In genomic region chr21:35028451-35028757, GRCh38 we compare ENCODE assay signal across 17 cellular contexts. TPM values are rescaled to one million over a fixed set of nuclear protein-coding genes. Genes with fewer than 3 reads are reported as not detected.
DNase-seq lines count a peak whose midpoint lies in the region; ATAC-seq and TF ChIP-seq lines count a peak whose summit lies in the region.
"Had no signal": no experiment of that assay in that cellular context is flagged by ENCODE, and none has a peak within 500 bp of the region (broad histone marks: within the 10 kb centered on the region; RNA-seq: fewer than 3 reads in every experiment).

No MANE protein-coding gene starts in this region.

- no peaks in the 10 kb centered on the region for H3K79me2 ChIP-seq in GM23338 (replicated peaks; ENCODE audit: insufficient read depth)

- POLR2A ChIA-PET in activated CD8-positive, alpha-beta T cell treated with anti-CD3 and anti-CD28 coated beads for 36 hours (lab: Charles Lee), result interaction anchor here (0.9 to 6.1 kb wide), 7 partner anchors 8 to 139 kb away, joined by 3 to 100 read pairs (median 5); partner anchors contain the start of gene RUNX1
- POLR2A ChIA-PET in naive thymus-derived CD8-positive, alpha-beta T cell (lab: Charles Lee), result interaction anchor here (0.5 to 7.6 kb wide), 6 partner anchors 16 to 140 kb away, joined by 3 to 139 read pairs (median 9); partner anchors contain the start of gene RUNX1

- H3K9me2 ChIP-seq in GM23338 (ENCODE audit: insufficient read depth), result 0 out of 2 replicates have a peak, but pooled peaks cover 3% of the 10 kb centered on the region

- H3K27ac Mint-ChIP-seq in T-helper 1 cell treated with Interleukin-12 subunit alpha and Interleukin-12 subunit beta and Interleukin-4 antibody, amounts not matched to agents 30 μg/mL and 1 μg/mL, for 36 hours, result peak overlapping the region; percentile 100
- H3K27ac Mint-ChIP-seq in GM23338, result no peak overlapping the region
- peak overlapping the region; percentile 97 for H3K27ac Mint-ChIP-seq in activated CD8-positive, alpha-beta T cell treated with anti-CD3 and anti-CD28 coated beads for 36 hours
- H3K27ac Mint-ChIP-seq in naive thymus-derived CD8-positive, alpha-beta T cell, result peak overlapping the region; percentile 97 to 100 (median 99)

- H3K36me3 ChIP-seq in GM23338 (ENCODE audit: insufficient read depth), result no peaks in the 10 kb centered on the region
- H3K36me3 ChIP-seq: pancreas had no signal

- no peak overlapping the region for H3K4me3 ChIP-seq in GM23338
- H3K4me3 ChIP-seq: body of pancreas, mucosa of descending colon, pancreas had no signal

- no peak overlapping the region for H3K27ac ChIP-seq in GM23338 (ENCODE audit: low read depth)
- H3K27ac ChIP-seq: 22Rv1, body of pancreas, pancreas had no signal

- peak overlapping the region; percentile 65 for H3K4me3 Mint-ChIP-seq in T-helper 1 cell treated with Interleukin-12 subunit alpha and Interleukin-12 subunit beta and Interleukin-4 antibody, amounts not matched to agents 30 μg/mL and 1 μg/mL, for 36 hours
- no peak overlapping the region for H3K4me3 Mint-ChIP-seq in GM23338
- no peak overlapping the region for H3K4me3 Mint-ChIP-seq in activated CD8-positive, alpha-beta T cell treated with anti-CD3 and anti-CD28 coated beads for 36 hours
- H3K4me3 Mint-ChIP-seq in naive thymus-derived CD8-positive, alpha-beta T cell, result peak overlapping the region in 9 of 10 donors; percentile 30 to 95 (median 91)

- no peak for ATAC-seq in GM23338
- no peak for ATAC-seq in activated CD8-positive, alpha-beta T cell treated with anti-CD3 and anti-CD28 coated beads for 36 hours
- ATAC-seq in naive thymus-derived CD8-positive, alpha-beta T cell, result no peak
- no peak for ATAC-seq in HG02885 (IDR thresholded peaks at IDR 0.05; ENCODE audit: poor library complexity, unreplicated experiment)
- ATAC-seq: body of pancreas; esophagus mucosa; mucosa of descending colon; pancreas; stimulated activated naive CD8-positive, alpha-beta T cell treated with anti-CD3 and anti-CD28 coated beads, Interleukin-15, Interleukin-2, amounts not matched to agents 100 U/mL and 50 U/mL, for 24 hours had no signal

- H3K27me3 ChIP-seq in GM23338 (ENCODE audit: insufficient read depth), result peaks cover 12% of the 10 kb centered on the region
- H3K27me3 ChIP-seq: body of pancreas had no signal

- DNase-seq in T-helper 1 cell (no peak), GM23338 (ENCODE audit: low spot score) (no peak), GDM1 (lab: John Stamatoyannopoulos, UW) (no peak), NCI-H2196 treated with DMSO at 0.1 percent for 48 hours (lab: John Stamatoyannopoulos, UW; ENCODE audit: unreplicated experiment) (no peak)
- DNase-seq in activated CD8-positive, alpha-beta T cell treated with anti-CD3 and anti-CD28 coated beads for 36 hours, result no peak
- DNase-seq in naive thymus-derived CD8-positive, alpha-beta T cell, result no peak
- DNase-seq: body of pancreas; mucosa of descending colon; NCI-H1694; NCI-H510A; pancreas; stimulated activated naive CD8-positive, alpha-beta T cell treated with anti-CD3 and anti-CD28 coated beads, Interleukin-15, Interleukin-2, amounts not matched to agents 100 U/mL and 50 U/mL, for 24 hours had no signal

- H3K4me2 ChIP-seq in GM23338, result 0 out of 2 replicates have a peak overlapping the region, but pooled peaks have one; percentile 15

- no peaks in the 10 kb centered on the region for H3K27me3 Mint-ChIP-seq in T-helper 1 cell treated with Interleukin-12 subunit alpha and Interleukin-12 subunit beta and Interleukin-4 antibody, amounts not matched to agents 30 μg/mL and 1 μg/mL, for 36 hours (ENCODE audit: low read depth)
- peaks cover 19% of the 10 kb centered on the region for H3K27me3 Mint-ChIP-seq in GM23338 (ENCODE audit: insufficient read depth, low read depth, poor library complexity)
- H3K27me3 Mint-ChIP-seq in activated CD8-positive, alpha-beta T cell treated with anti-CD3 and anti-CD28 coated beads for 36 hours, result no peaks in the 10 kb centered on the region
- no peaks in the 10 kb centered on the region for H3K27me3 Mint-ChIP-seq in naive thymus-derived CD8-positive, alpha-beta T cell

- peaks cover 75% of the 10 kb centered on the region for H3K4me1 Mint-ChIP-seq in T-helper 1 cell treated with Interleukin-12 subunit alpha and Interleukin-12 subunit beta and Interleukin-4 antibody, amounts not matched to agents 30 μg/mL and 1 μg/mL, for 36 hours (ENCODE audit: low read depth)
- H3K4me1 Mint-ChIP-seq in GM23338, result peaks cover 29% of the 10 kb centered on the region
- H3K4me1 Mint-ChIP-seq in activated CD8-positive, alpha-beta T cell treated with anti-CD3 and anti-CD28 coated beads for 36 hours (ENCODE audit: low read depth), result peaks cover 84% of the 10 kb centered on the region
- peaks cover 52 to 96% (median 94%) of the 10 kb centered on the region in 4 donors for H3K4me1 Mint-ChIP-seq in naive thymus-derived CD8-positive, alpha-beta T cell

- intact Hi-C loops in activated CD8-positive, alpha-beta T cell treated with anti-CD3 and anti-CD28 coated beads for 36 hours (cut with micrococcal nuclease), result loop anchor here (5.0 kb wide), 1 partner anchor 41 kb away; no protein-coding TSS in a partner anchor

- H4K20me1 ChIP-seq in GM23338 (replicated peaks; ENCODE audit: insufficient read depth), result no peaks in the 10 kb centered on the region

- H3K36me3 Mint-ChIP-seq in T-helper 1 cell treated with Interleukin-12 subunit alpha and Interleukin-12 subunit beta and Interleukin-4 antibody, amounts not matched to agents 30 μg/mL and 1 μg/mL, for 36 hours (ENCODE audit: low read depth), result peaks cover 52% of the 10 kb centered on the region
- H3K36me3 Mint-ChIP-seq in GM23338 (ENCODE audit: low read depth), result no peaks in the 10 kb centered on the region
- peaks cover 16% of the 10 kb centered on the region for H3K36me3 Mint-ChIP-seq in activated CD8-positive, alpha-beta T cell treated with anti-CD3 and anti-CD28 coated beads for 36 hours (ENCODE audit: low read depth)
- peaks cover 9 to 27% (median 21%) of the 10 kb centered on the region in 3 donors for H3K36me3 Mint-ChIP-seq in naive thymus-derived CD8-positive, alpha-beta T cell

- H3K9me3 Mint-ChIP-seq in T-helper 1 cell treated with Interleukin-12 subunit alpha and Interleukin-12 subunit beta and Interleukin-4 antibody, amounts not matched to agents 30 μg/mL and 1 μg/mL, for 36 hours, result peaks cover 3% of the 10 kb centered on the region
- no peaks in the 10 kb centered on the region for H3K9me3 Mint-ChIP-seq in GM23338
- peaks cover 4% of the 10 kb centered on the region for H3K9me3 Mint-ChIP-seq in activated CD8-positive, alpha-beta T cell treated with anti-CD3 and anti-CD28 coated beads for 36 hours
- H3K9me3 Mint-ChIP-seq in naive thymus-derived CD8-positive, alpha-beta T cell, result peaks cover 0 to 9% (median 0%) of the 10 kb centered on the region in 9 donors

- peak overlapping the region; percentile 86; the same call in 1 of the 2 replicates for H2AFZ ChIP-seq in GM23338

- peaks cover 25% of the 10 kb centered on the region for H3K4me1 ChIP-seq in GM23338 (ENCODE audit: insufficient read depth)
- H3K4me1 ChIP-seq: body of pancreas, pancreas had no signal

- no peak for TF ChIP-seq CTCF in GM23338 (conservative IDR thresholded peaks at IDR 0.05; ENCODE audit: low read depth in 2 of 2)
- no peak for TF ChIP-seq CTCF in activated CD8-positive, alpha-beta T cell treated with anti-CD3 and anti-CD28 coated beads for 36 hours (IDR thresholded peaks at IDR 0.05)

- no peaks in the 10 kb centered on the region for H3F3A ChIP-seq in GM23338 (replicated peaks; ENCODE audit: low read depth)

- CTCF ChIA-PET in activated CD8-positive, alpha-beta T cell treated with anti-CD3 and anti-CD28 coated beads for 36 hours (lab: Charles Lee), result interaction anchor here (1.0 to 4.9 kb wide), 3 partner anchors 19 to 141 kb away, joined by 3 to 16 read pairs (median 11); no protein-coding TSS in a partner anchor

TF ChIP-seq in GM23338, 12 proteins besides CTCF, POLR2A, EP300 and RAD21 (continues in another document):
- no peak for TF ChIP-seq JUNB (IDR thresholded peaks at IDR 0.05; ENCODE audit: unreplicated experiment)
- no peak for TF ChIP-seq ETS1 (IDR thresholded peaks at IDR 0.05)
- TF ChIP-seq EZH2 (IDR thresholded peaks at IDR 0.05; ENCODE audit: low read depth, unreplicated experiment), result no peak
- no peak for TF ChIP-seq CREB1 (CRISPR knock-in tag; IDR thresholded peaks at IDR 0.05; ENCODE audit: low read depth)
- no peak for TF ChIP-seq EZH2phosphoT487 (IDR thresholded peaks at IDR 0.05; ENCODE audit: unreplicated experiment)
- TF ChIP-seq ZNF331 (CRISPR knock-in tag; IDR thresholded peaks at IDR 0.05; ENCODE audit: low read depth), result no peak
- no peak for TF ChIP-seq ZNF114 (CRISPR knock-in tag; IDR thresholded peaks at IDR 0.05)

RNA-seq across cellular contexts. Expression of gene RUNX1, which starts 20.7 kb away (rescaled TPM):
- total RNA-seq in GM23338 (2014; rRNA removed; shearing (Covaris generic)), result 0.23 and 1.1 TPM in 2 replicates
- 0.29 and 0.31 TPM in 2 replicates for polyA plus RNA-seq in GM23338 (2016; fragmentation: Nextera tagmentation; extraction: Ambion mirVana)
- 10 to 100 TPM; 18.7 to 19.0 TPM for total RNA-seq in activated CD8-positive, alpha-beta T cell treated with anti-CD3 and anti-CD28 coated beads for 36 hours
- total RNA-seq in naive thymus-derived CD8-positive, alpha-beta T cell, result 10 to 100 TPM; 67.1 to 69.0 TPM
- 10 to 100 TPM; 13.1 to 22.6 (median 15.1) TPM for polyA plus RNA-seq in naive thymus-derived CD8-positive, alpha-beta T cell
- total RNA-seq: G401 had no signal

Comparison
In these comparisons a context has a peak if more than half of its experiments do, and no peak if none do; other contexts are left out.
1. H3K4me3 Mint-ChIP-seq: peak in T-helper 1 cell treated with Interleukin-12 subunit alpha and Interleukin-12 subunit beta and Interleukin-4 antibody, amounts not matched to agents 30 μg/mL and 1 μg/mL, for 36 hours (single experiment) and naive thymus-derived CD8-positive, alpha-beta T cell (9 of 10); none in GM23338 (single experiment) and activated CD8-positive, alpha-beta T cell treated with anti-CD3 and anti-CD28 coated beads for 36 hours (single experiment).